6 cellular contexts compared by ENCODE assay signal in the genomic region with DNA sequence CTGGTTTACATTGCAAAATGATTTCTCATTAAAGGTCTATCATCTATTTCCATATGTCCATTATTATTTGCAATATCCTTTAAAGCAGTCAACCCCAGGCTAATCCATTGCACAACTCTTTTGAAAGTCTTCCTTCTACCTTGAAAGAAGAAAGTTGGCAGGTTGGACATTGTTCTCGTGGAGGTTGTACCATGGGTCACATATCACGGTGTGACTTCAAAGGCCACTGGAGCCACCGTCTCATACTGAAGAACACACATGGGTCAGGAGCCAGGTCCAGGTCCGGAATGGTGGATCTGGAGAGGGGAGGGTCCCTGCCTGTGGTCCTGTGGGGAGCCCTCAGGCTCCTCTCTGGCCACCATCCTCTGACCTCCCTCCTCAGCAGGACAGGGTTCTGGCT. TPM values are rescaled to one million over a fixed set of nuclear protein-coding genes. Genes with fewer than 3 reads are reported as not detected.
"Had no signal": no experiment of that assay in that cellular context is flagged by ENCODE, and none has a peak within 500 bp of the region (broad histone marks: within the 10 kb centered on the region; RNA-seq: fewer than 3 reads in every experiment).

No MANE protein-coding gene starts in this region.

RNA-seq across cellular contexts. Expression of a gene that starts 1.7 kb away (rescaled TPM):
- total RNA-seq: activated CD4-positive, alpha-beta memory T cell treated with anti-CD3 and anti-CD28 coated beads, Interleukin-2, amount 10 ng/mL, durations not matched to agents 7 days and 5 days; activated CD8-positive, alpha-beta memory T cell treated with anti-CD3 and anti-CD28 coated beads for 36 hours; activated CD8-positive, alpha-beta memory T cell treated with anti-CD3 and anti-CD28 coated beads, Interleukin-2, amount 10 ng/mL, durations not matched to agents 7 days and 5 days; WTC11 had no signal

RNA-seq across cellular contexts. Expression of a gene that starts 26.2 kb away (rescaled TPM):
- total RNA-seq: activated CD4-positive, alpha-beta memory T cell treated with anti-CD3 and anti-CD28 coated beads for 36 hours; activated CD4-positive, alpha-beta memory T cell treated with anti-CD3 and anti-CD28 coated beads, Interleukin-2, amount 10 ng/mL, durations not matched to agents 7 days and 5 days; activated CD8-positive, alpha-beta memory T cell treated with anti-CD3 and anti-CD28 coated beads for 36 hours; activated CD8-positive, alpha-beta memory T cell treated with anti-CD3 and anti-CD28 coated beads, Interleukin-2, amount 10 ng/mL, durations not matched to agents 7 days and 5 days; T-helper 1 cell treated with Interleukin-12 subunit alpha and Interleukin-12 subunit beta and Interleukin-4 antibody, amounts not matched to agents 30 ng/mL and 1 ng/mL, for 36 hours had no signal
